ENCODE assay signal across 2 cellular contexts in genomic region chr4:187789078-187789477, GRCh38.
TF ChIP-seq lines count a peak whose summit lies in the region.

No MANE protein-coding gene starts in this region.

TF ChIP-seq in IMR-90, 13 proteins besides CTCF, POLR2A, EP300 and RAD21:
- TF ChIP-seq SMC3 (IDR thresholded peaks at IDR 0.05; ENCODE audit: low read depth, low read length) (no peak), FOS (IDR thresholded peaks at IDR 0.05; ENCODE audit: low read depth, low read length) (no peak), CHD1 (IDR thresholded peaks at IDR 0.05; ENCODE audit: low read depth, low read length) (no peak), MAZ (IDR thresholded peaks at IDR 0.05; ENCODE audit: borderline replicate concordance, low read depth, low read length) (no peak), USF2 (IDR thresholded peaks at IDR 0.05; ENCODE audit: low read depth, low read length) (no peak)
TF ChIP-seq in IMR-90: peak in this region for 0.

TF ChIP-seq in H1, 55 proteins besides CTCF, POLR2A, EP300 and RAD21:
- TF ChIP-seq SUZ12 (IDR thresholded peaks at IDR 0.05; ENCODE audit: low read length) (no peak), SIX5 (IDR thresholded peaks at IDR 0.05; ENCODE audit: low read depth, low read length) (no peak), EZH2 (IDR thresholded peaks at IDR 0.05; ENCODE audit: low read depth, low read length, severe bottlenecking) (no peak), FOSL1 (IDR thresholded peaks at IDR 0.05; ENCODE audit: insufficient read depth, low read depth, low read length) (no peak), YY1 (IDR thresholded peaks at IDR 0.05; ENCODE audit: low read depth, low read length) (no peak), GTF2F1 (IDR thresholded peaks at IDR 0.05; ENCODE audit: borderline replicate concordance, low read depth, low read length) (no peak), NRF1 (IDR thresholded peaks at IDR 0.05; ENCODE audit: low read depth, low read length) (no peak), ATF3 (IDR thresholded peaks at IDR 0.05; ENCODE audit: insufficient read depth, low read depth, low read length) (no peak), TEAD4 (IDR thresholded peaks at IDR 0.05; ENCODE audit: low read depth, low read length) (no peak), BCL11A (IDR thresholded peaks at IDR 0.05; ENCODE audit: low read depth in 2 of 2, low read length in 2 of 2) (no peak), RXRA (IDR thresholded peaks at IDR 0.05; ENCODE audit: insufficient read depth, low read depth, low read length) (no peak), RFX5 (IDR thresholded peaks at IDR 0.05; ENCODE audit: borderline replicate concordance, low read depth, low read length) (no peak)
